24 cellular contexts compared by ENCODE assay signal in genomic region chr1:169130683-169131082, GRCh38.
"Had no signal": no experiment of that assay in that cellular context is flagged by ENCODE, and none has a peak within 500 bp of the region (broad histone marks: within the 10 kb centered on the region; RNA-seq: fewer than 3 reads in every experiment).

No MANE protein-coding gene starts in this region.

- DNase-seq: colonic mucosa; dermis blood vessel endothelial cell; esophagus squamous epithelium; foreskin fibroblast; head of caudate nucleus; kidney; left cardiac atrium; left ventricle myocardium inferior; mesenchymal stem cell; midbrain; nucleus accumbens; ovary; retina; stimulated activated CD4-positive, alpha-beta T cell treated with anti-CD3 and anti-CD28 coated beads, Interleukin-12 subunit alpha, Interleukin-12 subunit beta, amount 100 ng/mL, for 4 hours; stimulated activated naive CD4-positive, alpha-beta T cell; stomach; substantia nigra had no signal

- H3K4me2 ChIP-seq: hepatocyte, neural progenitor cell had no signal

- H3K27me3 ChIP-seq: colonic mucosa, esophagus squamous epithelium, hepatocyte, neural progenitor cell, ovary, stomach had no signal

- ATAC-seq: left cardiac atrium; natural killer cell treated with Interleukin-12 subunit alpha and Interleukin-12 subunit beta and Interleukin-15 and Interleukin-18, amount 100 ng/mL, for 72 hours; sciatic nerve had no signal

- H3K9ac ChIP-seq: neural progenitor cell had no signal

- H3K36me3 ChIP-seq: colonic mucosa, neural progenitor cell, ovary had no signal

- H3K9me3 ChIP-seq: colonic mucosa, esophagus squamous epithelium, left ventricle myocardium inferior, ovary, stomach, thoracic aorta had no signal

- H3K4me1 ChIP-seq: colonic mucosa, neural progenitor cell had no signal

- H2AFZ ChIP-seq: hepatocyte, neural progenitor cell had no signal

- H3K27ac ChIP-seq: colonic mucosa, esophagus squamous epithelium, neural progenitor cell, ovary, skin epidermis, thoracic aorta had no signal

- H3K4me3 ChIP-seq: colonic mucosa, esophagus squamous epithelium, hepatocyte, left ventricle myocardium inferior, lung, neural progenitor cell, ovary, skin epidermis, stomach, thoracic aorta had no signal
